In genomic region chr1:95084317-95085176, GRCh38 we compare ENCODE assay signal across 8 cellular contexts. TPM values are rescaled to one million over a fixed set of nuclear protein-coding genes. Genes with fewer than 3 reads are reported as not detected.
DNase-seq lines count a peak whose midpoint lies in the region; ATAC-seq and TF ChIP-seq lines count a peak whose summit lies in the region.

No MANE protein-coding gene starts in this region.

- peak overlapping the region; percentile 83 for H2AFZ ChIP-seq in HCT116 (ENCODE audit: low read depth, low read length, poor library complexity, severe bottlenecking)

- H3K4me3 Mint-ChIP-seq in immature natural killer cell, result no peak overlapping the region

- H3K9me3 Mint-ChIP-seq in activated naive CD4-positive, alpha-beta T cell treated with anti-CD3 and anti-CD28 coated beads, Interleukin-2, amount 50 U/mL, for 72 hours, result no peaks in the 10 kb centered on the region
- H3K9me3 Mint-ChIP-seq in immature natural killer cell, result no peaks in the 10 kb centered on the region

- peak overlapping the region in 1 of 2 donors; percentile 23 for H3K27ac Mint-ChIP-seq in activated naive CD4-positive, alpha-beta T cell treated with anti-CD3 and anti-CD28 coated beads, Interleukin-2, amount 50 U/mL, for 72 hours
- H3K27ac Mint-ChIP-seq in immature natural killer cell, result no peak overlapping the region

- ATAC-seq in HCT116, result peak; percentile 82
- ATAC-seq in activated naive CD4-positive, alpha-beta T cell treated with anti-CD3 and anti-CD28 coated beads, Interleukin-2, amount 50 U/mL, for 72 hours, result peak; percentile 54 to 71

- H3K4me1 ChIP-seq in HCT116 (ENCODE audit: control insufficient read depth in 1 of 2, insufficient read depth in 2 of 2, low read length in 2 of 2) (peaks cover 8 to 16% of the 10 kb centered on the region in 2 experiments; a peak in 3 of 4 replicates), subcutaneous abdominal adipose tissue (ENCODE audit: control insufficient read depth in 5 of 5, insufficient read depth in 5 of 5, low read length in 5 of 5) (peaks cover 0 to 17% (median 14%) of the 10 kb centered on the region in 5 donors)

- H3K36me3 ChIP-seq in HCT116 (ENCODE audit: control insufficient read depth in 1 of 2, insufficient read depth in 2 of 2, low read length in 2 of 2), result no peaks in the 10 kb centered on the region
- H3K36me3 ChIP-seq in subcutaneous abdominal adipose tissue (ENCODE audit: control insufficient read depth in 5 of 5, insufficient read depth in 5 of 5, low read length in 5 of 5), result no peaks in the 10 kb centered on the region

- peak; percentile 56 for TF ChIP-seq RAD21 in HCT116 (IDR thresholded peaks at IDR 0.05; ENCODE audit: low read depth)

- no peak overlapping the region for H3K27ac ChIP-seq in HCT116 (ENCODE audit: low read depth, low read length)
- peak overlapping the region; percentile 55 for H3K27ac ChIP-seq in subcutaneous abdominal adipose tissue (ENCODE audit: low read depth, low read length)

- intact Hi-C loops in HCT116 (cut with micrococcal nuclease), result loop anchor here (1.0 kb wide), 1 partner anchor 150 kb away; the partner anchor contains the start of gene RWDD3

- H3K79me2 ChIP-seq in HCT116 (ENCODE audit: insufficient read depth, low read length), result no peaks in the 10 kb centered on the region

- H3K9me3 ChIP-seq in HCT116 (ENCODE audit: control insufficient read depth in 1 of 2, insufficient read depth in 1 of 2, low read depth in 1 of 2, low read length in 2 of 2), result no peaks in the 10 kb centered on the region
- H3K9me3 ChIP-seq in subcutaneous abdominal adipose tissue (ENCODE audit: control insufficient read depth in 5 of 5, low read length in 5 of 5), result no peaks in the 10 kb centered on the region

- no peaks in the 10 kb centered on the region for H3K9me2 ChIP-seq in HCT116 (ENCODE audit: insufficient read depth)

- no peak for DNase-seq in AG04449 (ENCODE audit: low read depth, low spot score)
- DNase-seq in EL, result peak; percentile 42
- DNase-seq in HCT116 (ENCODE audit: low read depth, low spot score), result peak; percentile 47
- DNase-seq in NCI-H1694 (lab: John Stamatoyannopoulos, UW), result peak; percentile 51
- peak in 1 of 2 donors; percentile 7 for DNase-seq in activated naive CD4-positive, alpha-beta T cell treated with anti-CD3 and anti-CD28 coated beads, Interleukin-2, amount 50 U/mL, for 72 hours (ENCODE audit: low spot score in 2 of 2)
- DNase-seq in immature natural killer cell, result peak; percentile 12 to 17 (median 14)
- no peak for DNase-seq in occipital lobe (lab: John Stamatoyannopoulos, UW)

- POLR2A ChIA-PET in AG04449 (lab: Yijun Ruan, JAX) (no interaction called here), HCT116 (lab: Charles Lee) (interaction anchor here (1.1 kb wide), 1 partner anchor 149 kb away, joined by 3 read pairs; the partner anchor contains the start of gene RWDD3)

- TF ChIP-seq CTCF in AG04449 (IDR thresholded peaks at IDR 0.05; ENCODE audit: insufficient read depth, low read length, missing control alignments) (peak; percentile 34), HCT116 (IDR thresholded peaks at IDR 0.05 in 2 of 3, conservative IDR thresholded peaks at IDR 0.05 in 1 of 3; ENCODE audit: borderline replicate concordance in 1 of 3, insufficient read depth in 1 of 3, low read depth in 2 of 3, low read length in 2 of 3) (peak; percentile 67 to 88 (median 84); a peak in 5 of 6 replicates)

- RAD21 ChIA-PET in HCT116 (lab: Charles Lee; ENCODE audit: low non-redundant PET in 1 of 2, low total read pairs in 2 of 2, uncharacterized antibody in 2 of 2, unreplicated experiment in 2 of 2), result interaction anchor here in 1 of 2 experiments (1.8 kb wide), 1 partner anchor 149 kb away, joined by 6 read pairs; the partner anchor contains the start of gene RWDD3

- H3K4me2 ChIP-seq in HCT116 (ENCODE audit: low read length), result no peak overlapping the region

- no peaks in the 10 kb centered on the region for H3K36me3 Mint-ChIP-seq in activated naive CD4-positive, alpha-beta T cell treated with anti-CD3 and anti-CD28 coated beads, Interleukin-2, amount 50 U/mL, for 72 hours
- no peaks in the 10 kb centered on the region for H3K36me3 Mint-ChIP-seq in immature natural killer cell

- H3K4me1 Mint-ChIP-seq in immature natural killer cell, result no peaks in the 10 kb centered on the region

- H4K20me1 ChIP-seq in HCT116 (ENCODE audit: insufficient read depth), result no peaks in the 10 kb centered on the region

- CTCF ChIA-PET in AG04449 (lab: Yijun Ruan, JAX), result interaction anchor here (0.6 to 2.7 kb wide), 9 partner anchors 9 to 230 kb away, joined by 3 to 17 read pairs (median 4); partner anchors contain the start of genes ALG14 and RWDD3
- CTCF ChIA-PET in HCT116 (lab: Charles Lee), result interaction anchor here (1.0 to 1.8 kb wide), 15 partner anchors 9 to 230 kb away, joined by 3 to 25 read pairs (median 5); partner anchors contain the start of genes ALG14, RWDD3 and TLCD4

- no peak overlapping the region for H3K4me3 ChIP-seq in AG04449 (ENCODE audit: low read depth, low read length)
- H3K4me3 ChIP-seq in HCT116 (replicated peaks in 1 of 2; ENCODE audit: low read depth in 1 of 2, low read length in 2 of 2), result no peak overlapping the region
- H3K4me3 ChIP-seq in subcutaneous abdominal adipose tissue (ENCODE audit: low read depth in 1 of 5, low read length in 5 of 5), result no peak overlapping the region

- no TSS peak for BruUV-seq in HCT116 (replicated peaks; lab: Mats Ljungman, UMichigan)

- H3K9ac ChIP-seq in HCT116 (ENCODE audit: low read length), result no peak overlapping the region
- no peak overlapping the region for H3K9ac ChIP-seq in subcutaneous abdominal adipose tissue (ENCODE audit: low read length in 5 of 5)

- H3K27me3 ChIP-seq in HCT116 (ENCODE audit: insufficient read depth, low read length) (no peaks in the 10 kb centered on the region), subcutaneous abdominal adipose tissue (ENCODE audit: control insufficient read depth in 5 of 5, insufficient read depth in 4 of 5, low read length in 5 of 5) (no peaks in the 10 kb centered on the region)

- TF ChIP-seq POLR2A in HCT116 (IDR thresholded peaks at IDR 0.05; ENCODE audit: borderline replicate concordance, extremely low read depth, insufficient read depth, insufficient read length), result no peak

- H3K27me3 Mint-ChIP-seq in immature natural killer cell (ENCODE audit: low read depth in 3 of 3), result peaks cover 3 to 12% (median 7%) of the 10 kb centered on the region in 3 donors

TF ChIP-seq in HCT116, 20 proteins besides CTCF, POLR2A, EP300 and RAD21:
- TF ChIP-seq EZH2 (IDR thresholded peaks at IDR 0.05) (no peak), ZFX (IDR thresholded peaks at IDR 0.05) (no peak), SRF (IDR thresholded peaks at IDR 0.05; ENCODE audit: low read depth) (no peak), MAX (IDR thresholded peaks at IDR 0.05) (no peak), ZNF274 (IDR thresholded peaks at IDR 0.05; ENCODE audit: low read depth, low read length) (no peak), JUND (IDR thresholded peaks at IDR 0.05) (no peak), YY1 (IDR thresholded peaks at IDR 0.05; ENCODE audit: extremely low read depth, insufficient replicate concordance, low read depth, low read length) (no peak), SP1 (IDR thresholded peaks at IDR 0.05; ENCODE audit: low read depth) (no peak), ELF1 (IDR thresholded peaks at IDR 0.05; ENCODE audit: borderline replicate concordance, low read depth) (no peak), CEBPB (IDR thresholded peaks at IDR 0.05; ENCODE audit: low read depth) (no peak)

RNA-seq across cellular contexts. Expression of gene ALG14, which starts 11.8 kb away (rescaled TPM):
- total RNA-seq in HCT116 (2021; ENCODE audit: unreplicated experiment), result 5.7 TPM
- 3.0 and 5.0 TPM in 2 replicates for polyA plus RNA-seq in HCT116 (2012)
- 1 to 10 TPM; 3.7 to 9.1 TPM for total RNA-seq in activated naive CD4-positive, alpha-beta T cell treated with anti-CD3 and anti-CD28 coated beads, Interleukin-2, amount 50 U/mL, for 72 hours
- polyA plus RNA-seq in immature natural killer cell, result 1 to 10 TPM; 3.1 to 5.4 (median 3.2) TPM
- total RNA-seq in occipital lobe, result 4.1 TPM

RNA-seq across cellular contexts. Expression of gene TLCD4, which starts 32.6 kb away (rescaled TPM):
- total RNA-seq in HCT116 (2021; ENCODE audit: unreplicated experiment) (12.1 TPM), occipital lobe (20.9 TPM)
- polyA plus RNA-seq in HCT116 (2012), result 1.1 and 1.8 TPM in 2 replicates
- under 1 TPM; 0.34 to 0.49 TPM for total RNA-seq in activated naive CD4-positive, alpha-beta T cell treated with anti-CD3 and anti-CD28 coated beads, Interleukin-2, amount 50 U/mL, for 72 hours
- polyA plus RNA-seq in immature natural killer cell, result not detected

Comparison
In these comparisons a context has a peak if more than half of its experiments do, and no peak if none do; other contexts are left out.
1. DNase-seq: peak in EL (single experiment), HCT116 (single experiment), NCI-H1694 (single experiment) and immature natural killer cell (3 of 3); none in AG04449 (single experiment) and occipital lobe (single experiment).